Comparison of ENCODE assay signal across 8 cellular contexts in genomic region chr10:31707578-31708411, GRCh38.
DNase-seq lines count a peak whose midpoint lies in the region; ATAC-seq and TF ChIP-seq lines count a peak whose summit lies in the region.

No MANE protein-coding gene starts in this region.

- H3K9ac ChIP-seq in OCI-LY1 (ENCODE audit: low read length): no peak overlapping the region

- no peaks in the 10 kb centered on the region for H3K36me3 ChIP-seq in OCI-LY1 (ENCODE audit: insufficient read depth, low read length)

- no peak overlapping the region for H3K4me3 ChIP-seq in OCI-LY1 (ENCODE audit: low read depth, low read length, poor library complexity, severe bottlenecking)

- no peaks in the 10 kb centered on the region for H4K20me1 ChIP-seq in OCI-LY1 (ENCODE audit: insufficient read depth, low read length)

- peaks cover under 1% of the 10 kb centered on the region for H3K9me3 ChIP-seq in OCI-LY1 (ENCODE audit: low read length)

- peaks cover 3 to 20% (median 8%) of the 10 kb centered on the region in 6 donors for H3K9me3 Mint-ChIP-seq in immature natural killer cell

- peak; percentile 55 for DNase-seq in NCI-H82 (lab: John Stamatoyannopoulos, UW)
- no peak for DNase-seq in NCI-H82 treated with DMSO at 0.1 percent for 48 hours (lab: John Stamatoyannopoulos, UW; ENCODE audit: unreplicated experiment)
- peak; percentile 62 for DNase-seq in astrocyte of the hippocampus (ENCODE audit: low read depth, low spot score)
- peak in 1 of 3 donors; percentile 7 for DNase-seq in immature natural killer cell
- peak; percentile 26 to 37 for DNase-seq in stimulated activated CD4-positive, alpha-beta T cell treated with anti-CD3 and anti-CD28 coated beads, Interleukin-12 subunit alpha, Interleukin-12 subunit beta, amount 100 ng/mL, for 24 hours (ENCODE audit: low read depth in 2 of 2)
- DNase-seq in SW 1271 (lab: John Stamatoyannopoulos, UW): no peak

- H3K4me1 Mint-ChIP-seq in immature natural killer cell: peaks cover 17 to 18% of the 10 kb centered on the region in 2 donors

- peak overlapping the region in 4 of 5 donors; percentile 22 to 51 (median 35) for H3K4me3 Mint-ChIP-seq in immature natural killer cell

- no peak overlapping the region for H3K4me2 ChIP-seq in OCI-LY1 (ENCODE audit: low read length)

- peaks cover 0 to 4% (median 0%) of the 10 kb centered on the region in 3 donors for H3K36me3 Mint-ChIP-seq in immature natural killer cell

- H2AFZ ChIP-seq in OCI-LY1 (ENCODE audit: low read length): no peak overlapping the region

- no peaks in the 10 kb centered on the region for H3K79me2 ChIP-seq in OCI-LY1 (ENCODE audit: insufficient read depth, low read length)

- peaks cover 18% of the 10 kb centered on the region for H3K4me1 ChIP-seq in OCI-LY1 (ENCODE audit: insufficient read depth, low read length, severe bottlenecking)

- H3K9me2 ChIP-seq in OCI-LY1 (ENCODE audit: low read depth, low read length): no peaks in the 10 kb centered on the region

- H3F3A ChIP-seq in OCI-LY1 (ENCODE audit: insufficient read depth, low read length): no peaks in the 10 kb centered on the region

- H3K27ac Mint-ChIP-seq in immature natural killer cell: peak overlapping the region in 3 of 6 donors; percentile 27 to 51 (median 39)

- peak; percentile 89 for ATAC-seq in HG02970 (IDR thresholded peaks at IDR 0.05; ENCODE audit: low FRiP score, unreplicated experiment)

- no peak for TF ChIP-seq CTCF in OCI-LY1 (IDR thresholded peaks at IDR 0.05; ENCODE audit: low read length)

- no peaks in the 10 kb centered on the region for H3K27me3 ChIP-seq in OCI-LY1 (ENCODE audit: insufficient read depth, low read length)

- peaks cover 0 to 8% (median 2%) of the 10 kb centered on the region in 3 donors for H3K27me3 Mint-ChIP-seq in immature natural killer cell (ENCODE audit: low read depth in 3 of 3)

- H3K27ac ChIP-seq in OCI-LY1 (ENCODE audit: low read depth, low read length, poor library complexity, severe bottlenecking): peak overlapping the region; percentile 8

Comparison
In these comparisons a context has a peak if more than half of its experiments do, and no peak if none do; other contexts are left out.
1. DNase-seq: peak in NCI-H82 (single experiment), astrocyte of the hippocampus (single experiment) and stimulated activated CD4-positive, alpha-beta T cell treated with anti-CD3 and anti-CD28 coated beads, Interleukin-12 subunit alpha, Interleukin-12 subunit beta, amount 100 ng/mL, for 24 hours (2 of 2); none in NCI-H82 treated with DMSO at 0.1 percent for 48 hours (single experiment) and SW 1271 (0 of 2).